In genomic region chr14:59310644-59311043, GRCh38 we compare ENCODE assay signal across 1 cellular context.
TF ChIP-seq lines count a peak whose summit lies in the region.

No MANE protein-coding gene starts in this region.

TF ChIP-seq in WTC11, 78 proteins besides CTCF, POLR2A, EP300 and RAD21 (continued from another document):
- TF ChIP-seq E2F5 (CRISPR knock-in tag; IDR thresholded peaks at IDR 0.05) (no peak), NR2C2 (CRISPR knock-in tag; IDR thresholded peaks at IDR 0.05) (no peak), JAZF1 (CRISPR knock-in tag; IDR thresholded peaks at IDR 0.05) (no peak), CREB1 (CRISPR knock-in tag; IDR thresholded peaks at IDR 0.05) (no peak), ZNF671 (CRISPR knock-in tag; IDR thresholded peaks at IDR 0.05) (no peak)
